Comparison of ENCODE assay signal across 1 cellular context in genomic region chr2:101980368-101980767, GRCh38.
TF ChIP-seq lines count a peak whose summit lies in the region.

No MANE protein-coding gene starts in this region.

TF ChIP-seq in IMR-90, 13 proteins besides CTCF, POLR2A, EP300 and RAD21 (continued from another document):
- TF ChIP-seq ELK1 (IDR thresholded peaks at IDR 0.05; ENCODE audit: borderline replicate concordance, low read depth, low read length) (no peak), RCOR1 (IDR thresholded peaks at IDR 0.05; ENCODE audit: insufficient replicate concordance, low read length) (no peak), MAZ (IDR thresholded peaks at IDR 0.05; ENCODE audit: borderline replicate concordance, low read depth, low read length) (no peak)
